8 cellular contexts compared by ENCODE assay signal in the genomic region with DNA sequence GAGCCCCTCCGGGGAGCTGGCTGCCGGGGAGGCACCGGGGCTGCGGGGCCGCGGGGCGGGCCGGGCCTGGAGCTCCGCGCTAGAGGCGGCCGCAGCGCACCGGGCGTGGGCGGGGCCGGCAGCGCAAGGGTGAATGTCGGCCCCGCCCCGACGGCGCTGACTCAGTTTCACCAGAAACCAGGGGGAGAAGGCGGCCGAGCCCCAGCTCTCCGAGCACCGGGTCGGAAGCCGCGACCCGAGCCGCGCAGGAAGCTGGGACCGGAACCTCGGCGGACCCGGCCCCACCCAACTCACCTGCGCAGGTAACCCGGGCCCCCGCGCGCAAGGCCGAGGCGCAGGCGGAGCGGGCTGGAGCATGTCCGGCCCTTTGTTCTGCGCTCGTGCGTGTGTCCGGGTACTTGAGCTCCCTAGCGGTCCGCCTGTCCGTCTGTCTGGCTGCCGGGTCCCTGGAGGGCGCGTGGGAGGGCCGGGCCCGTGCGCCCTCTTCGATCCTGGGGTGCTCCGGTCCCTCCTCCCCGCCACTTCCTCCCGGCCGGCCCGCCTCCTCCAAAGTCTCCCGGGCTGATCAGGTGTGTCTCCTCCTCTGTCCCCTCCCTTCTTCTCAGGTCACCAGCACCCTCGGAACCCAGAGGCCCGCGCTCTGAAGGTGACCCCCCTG. TPM values are rescaled to one million over a fixed set of nuclear protein-coding genes. Genes with fewer than 3 reads are reported as not detected.
DNase-seq lines count a peak whose midpoint lies in the region; ATAC-seq lines count a peak whose summit lies in the region.

A gene with protein sequence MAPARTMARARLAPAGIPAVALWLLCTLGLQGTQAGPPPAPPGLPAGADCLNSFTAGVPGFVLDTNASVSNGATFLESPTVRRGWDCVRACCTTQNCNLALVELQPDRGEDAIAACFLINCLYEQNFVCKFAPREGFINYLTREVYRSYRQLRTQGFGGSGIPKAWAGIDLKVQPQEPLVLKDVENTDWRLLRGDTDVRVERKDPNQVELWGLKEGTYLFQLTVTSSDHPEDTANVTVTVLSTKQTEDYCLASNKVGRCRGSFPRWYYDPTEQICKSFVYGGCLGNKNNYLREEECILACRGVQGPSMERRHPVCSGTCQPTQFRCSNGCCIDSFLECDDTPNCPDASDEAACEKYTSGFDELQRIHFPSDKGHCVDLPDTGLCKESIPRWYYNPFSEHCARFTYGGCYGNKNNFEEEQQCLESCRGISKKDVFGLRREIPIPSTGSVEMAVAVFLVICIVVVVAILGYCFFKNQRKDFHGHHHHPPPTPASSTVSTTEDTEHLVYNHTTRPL (plus strand): TSS at position 164 of the 658 bp plus-strand sequence. CDS start 507 bp downstream, outside the sequence.

- ATAC-seq in GM21737 (IDR thresholded peaks at IDR 0.05; ENCODE audit: unreplicated experiment) = no peak

- DNase-seq in CD1c-positive myeloid dendritic cell (ENCODE audit: extremely low spot score) = peak; percentile 63
- peak; percentile 17 for DNase-seq in NCI-H146 treated with DMSO at 0.1 percent for 48 hours (lab: John Stamatoyannopoulos, UW; ENCODE audit: unreplicated experiment)
- DNase-seq in activated T-cell treated with anti-CD3 and anti-CD28 coated beads for 48 hours (ENCODE audit: low read depth) = peak; percentile 76
- peak; percentile 66 for DNase-seq in germinal center (ENCODE audit: low spot score)
- no peak for DNase-seq in renal cortical epithelial cell (ENCODE audit: low read depth)
- DNase-seq in DMS 273 treated with DMSO at 0.1 percent for 48 hours (lab: John Stamatoyannopoulos, UW) = no peak
- DNase-seq in UCSD-AML1 (lab: John Stamatoyannopoulos, UW; ENCODE audit: unreplicated experiment) = no peak

RNA-seq across cellular contexts. Expression of the gene that starts here (rescaled TPM):
- 144 and 235 TPM in 2 replicates for total RNA-seq in renal cortical epithelial cell

Comparison
In these comparisons a context has a peak if more than half of its experiments do, and no peak if none do; other contexts are left out.
1. DNase-seq: peak in CD1c-positive myeloid dendritic cell (single experiment), NCI-H146 treated with DMSO at 0.1 percent for 48 hours (single experiment), activated T-cell treated with anti-CD3 and anti-CD28 coated beads for 48 hours (single experiment) and germinal center (single experiment); none in renal cortical epithelial cell (single experiment), DMS 273 treated with DMSO at 0.1 percent for 48 hours (single experiment) and UCSD-AML1 (single experiment).